ENCODE assay signal across 8 cellular contexts in genomic region chr1:47438321-47439150, GRCh38. TPM values are rescaled to one million over a fixed set of nuclear protein-coding genes. Genes with fewer than 3 reads are reported as not detected.
DNase-seq lines count a peak whose midpoint lies in the region; ATAC-seq, FAIRE-seq and TF ChIP-seq lines count a peak whose summit lies in the region.

No MANE protein-coding gene starts in this region.

- H4K20me1 ChIP-seq in KMS-11 (ENCODE audit: insufficient read depth): no peaks in the 10 kb centered on the region

- no peak overlapping the region for H3K23ac ChIP-seq in mesenchymal stem cell (ENCODE audit: low read length in 2 of 2)

- H2BK120ac ChIP-seq in mesenchymal stem cell (ENCODE audit: low read depth, low read length): no peak overlapping the region

- no peak overlapping the region for H4K8ac ChIP-seq in mesenchymal stem cell (ENCODE audit: low read length)

- peaks cover 22% of the 10 kb centered on the region for H3K4me1 ChIP-seq in CD8-positive, alpha-beta T cell (ENCODE audit: insufficient read depth, low read length)
- H3K4me1 ChIP-seq in KMS-11 (ENCODE audit: low read depth, poor library complexity, severe bottlenecking) (peaks cover 8% of the 10 kb centered on the region), mesenchymal stem cell (ENCODE audit: control insufficient read depth, insufficient read depth, low read depth, low read length) (peaks cover 30% of the 10 kb centered on the region)

- no peak for TF ChIP-seq CTCF in CD8-positive, alpha-beta T cell (IDR thresholded peaks at IDR 0.05)
- no peak for TF ChIP-seq CTCF in KMS-11 (conservative IDR thresholded peaks at IDR 0.05; ENCODE audit: low read depth, low read length)

- no peak overlapping the region for H3K18ac ChIP-seq in mesenchymal stem cell (ENCODE audit: low read depth in 1 of 2, low read length in 2 of 2)

- no peaks in the 10 kb centered on the region for H3K9me3 ChIP-seq in CD8-positive, alpha-beta T cell (ENCODE audit: low read length)
- no peaks in the 10 kb centered on the region for H3K9me3 ChIP-seq in mesenchymal stem cell (ENCODE audit: control insufficient read depth, low read length)

- intact Hi-C loops in CD8-positive, alpha-beta T cell (cut with DNase I, micrococcal nuclease): loop anchor here (5.0 to 10.0 kb wide), 5 partner anchors 86 to 1339 kb away; partner anchors contain the start of genes EFCAB14 (in 2 of the 2) and BEND5 (in 1 of the 2)

- H2AFZ ChIP-seq in KMS-11 (ENCODE audit: low read depth) (peak overlapping the region; percentile 68), mesenchymal stem cell (ENCODE audit: low read depth, low read length) (no peak overlapping the region)

- no peak overlapping the region for H3K4ac ChIP-seq in mesenchymal stem cell (ENCODE audit: low read depth in 1 of 2, low read length in 2 of 2)

- no peaks in the 10 kb centered on the region for H3K36me3 Mint-ChIP-seq in CD8-positive, alpha-beta T cell

- H3K79me1 ChIP-seq in mesenchymal stem cell (replicated peaks; ENCODE audit: low read length, poor library complexity, severe bottlenecking): no peaks in the 10 kb centered on the region

- H3K79me2 ChIP-seq in KMS-11 (ENCODE audit: insufficient read depth, low read depth): peaks cover 10% of the 10 kb centered on the region; the same call in 1 of the 2 replicates

- 11% methylated on average over 57 of the region's 117 CpGs for WGBS in mesenchymal stem cell

- H2BK15ac ChIP-seq in mesenchymal stem cell (ENCODE audit: low read depth, poor library complexity, severe bottlenecking): no peak overlapping the region

- no peaks in the 10 kb centered on the region for H3K9me3 Mint-ChIP-seq in CD8-positive, alpha-beta T cell

- CTCF ChIA-PET in CD8-positive, alpha-beta T cell (lab: Charles Lee): interaction anchor here (1.0 to 5.5 kb wide), 14 partner anchors 9 to 288 kb away, joined by 3 to 50 read pairs (median 5); partner anchors contain the start of gene CMPK1

- peaks cover 11% of the 10 kb centered on the region for H3K27me3 Mint-ChIP-seq in CD8-positive, alpha-beta T cell (ENCODE audit: low read depth)

- H3K36me3 ChIP-seq in CD8-positive, alpha-beta T cell (ENCODE audit: insufficient read depth, low read length): no peaks in the 10 kb centered on the region
- H3K36me3 ChIP-seq in KMS-11 (ENCODE audit: insufficient read depth) (no peaks in the 10 kb centered on the region), mesenchymal stem cell (ENCODE audit: control insufficient read depth in 1 of 2, insufficient read depth in 2 of 2, low read depth in 1 of 2, low read length in 2 of 2) (no peaks in the 10 kb centered on the region)

- no peak for FAIRE-seq in GM12892 (lab: Jason Lieb, UNC)

- no peak overlapping the region for H3K27ac Mint-ChIP-seq in CD8-positive, alpha-beta T cell

- no peak overlapping the region for H2AK5ac ChIP-seq in mesenchymal stem cell (ENCODE audit: low read length, severe bottlenecking)

- H2BK12ac ChIP-seq in mesenchymal stem cell (ENCODE audit: low read length in 2 of 2): no peak overlapping the region

- H3K9ac ChIP-seq in KMS-11 (peak overlapping the region; percentile 89), mesenchymal stem cell (ENCODE audit: low read length) (no peak overlapping the region)

- H3K27ac ChIP-seq in CD8-positive, alpha-beta T cell (ENCODE audit: low read depth, low read length): no peak overlapping the region
- H3K27ac ChIP-seq in KMS-11: peak overlapping the region; percentile 77; the same call in 1 of the 2 replicates
- no peak overlapping the region for H3K27ac ChIP-seq in mesenchymal stem cell (ENCODE audit: low read length, poor library complexity, severe bottlenecking)

- peaks cover 27% of the 10 kb centered on the region for H3K4me1 Mint-ChIP-seq in CD8-positive, alpha-beta T cell (ENCODE audit: low read depth)

- H3K4me2 ChIP-seq in KMS-11: peak overlapping the region; percentile 36; the same call in 1 of the 2 replicates
- H3K4me2 ChIP-seq in mesenchymal stem cell (ENCODE audit: low read length, poor library complexity, severe bottlenecking): peak overlapping the region; percentile 53

- no peak overlapping the region for H3K14ac ChIP-seq in mesenchymal stem cell (ENCODE audit: low read length in 2 of 2)

- TF ChIP-seq POLR2A in GM12892 (IDR thresholded peaks at IDR 0.05; ENCODE audit: low read depth, low read length): no peak

- DNase-seq in CD8-positive, alpha-beta T cell: peak in 6 of 7 experiments; percentile 7 to 66 (median 39)
- peak; percentile 38 for DNase-seq in activated naive CD4-positive, alpha-beta T cell treated with anti-CD3 and anti-CD28 coated beads, Interleukin-2, amount 50 U/mL, for 16 hours
- no peak for DNase-seq in mesenchymal stem cell
- DNase-seq in MV-4-11 (lab: John Stamatoyannopoulos, UW): no peak
- no peak for DNase-seq in GM12892 (ENCODE audit: insufficient read length)
- no peak for DNase-seq in RPMI8226

- POLR2A ChIA-PET in CD8-positive, alpha-beta T cell (lab: Charles Lee): interaction anchor here (1.2 kb wide), 1 partner anchor 104 kb away, joined by 6 read pairs; the partner anchor contains the start of gene CMPK1

- H2BK5ac ChIP-seq in mesenchymal stem cell (ENCODE audit: low read depth, low read length, poor library complexity, severe bottlenecking): no peak overlapping the region

- peaks cover 29% of the 10 kb centered on the region for H3K27me3 ChIP-seq in CD8-positive, alpha-beta T cell (ENCODE audit: insufficient read depth, low read length)
- no peaks in the 10 kb centered on the region for H3K27me3 ChIP-seq in KMS-11 (ENCODE audit: insufficient read depth, low read depth)
- H3K27me3 ChIP-seq in mesenchymal stem cell (ENCODE audit: control insufficient read depth in 1 of 2, insufficient read depth in 1 of 2, low read length in 2 of 2): peaks cover 78 to 87% of the 10 kb centered on the region in 2 experiments

- no peak for ATAC-seq in CD8-positive, alpha-beta T cell
- ATAC-seq in GM18498 (IDR thresholded peaks at IDR 0.05; ENCODE audit: unreplicated experiment): no peak

- peak overlapping the region; percentile 79 for H3K4me3 ChIP-seq in CD8-positive, alpha-beta T cell (ENCODE audit: low read depth, low read length)
- no peak overlapping the region for H3K4me3 ChIP-seq in KMS-11 (IDR thresholded peaks at IDR 0.05; ENCODE audit: insufficient read depth, low read depth, low read length)
- H3K4me3 ChIP-seq in mesenchymal stem cell (ENCODE audit: insufficient read depth in 1 of 2, low read depth in 1 of 2, low read length in 2 of 2): peak overlapping the region; percentile 68 to 77

- H4K91ac ChIP-seq in mesenchymal stem cell (ENCODE audit: low read length): no peak overlapping the region

- peak overlapping the region; percentile 83 for H3K4me3 Mint-ChIP-seq in CD8-positive, alpha-beta T cell

RNA-seq across cellular contexts. Expression of gene FOXD2, which starts 0.7 kb away (rescaled TPM):
- total RNA-seq in CD8-positive, alpha-beta T cell: under 1 TPM; 0.35 to 0.56 TPM
- polyA plus RNA-seq in mesenchymal stem cell (2013, experiment 1 of 2): not detected
- not detected for polyA plus RNA-seq in mesenchymal stem cell (2013, experiment 2 of 2)
- polyA plus RNA-seq in GM12892 (2012; ENCODE audit: missing spikeins): 0.13 TPM

RNA-seq across cellular contexts. Expression of gene FOXE3, which starts 22.5 kb away (rescaled TPM):
- total RNA-seq in CD8-positive, alpha-beta T cell: not detected
- not detected for polyA plus RNA-seq in mesenchymal stem cell (2013, experiment 1 of 2)
- polyA plus RNA-seq in mesenchymal stem cell (2013, experiment 2 of 2): not detected
- not detected for polyA plus RNA-seq in GM12892 (2012; ENCODE audit: missing spikeins)

Comparison
In these comparisons a context has a peak if more than half of its experiments do, and no peak if none do; other contexts are left out.
1. DNase-seq: peak in CD8-positive, alpha-beta T cell (6 of 7) and activated naive CD4-positive, alpha-beta T cell treated with anti-CD3 and anti-CD28 coated beads, Interleukin-2, amount 50 U/mL, for 16 hours (single experiment); none in mesenchymal stem cell (single experiment), MV-4-11 (single experiment), GM12892 (single experiment) and RPMI8226 (single experiment).